In the genomic region with DNA sequence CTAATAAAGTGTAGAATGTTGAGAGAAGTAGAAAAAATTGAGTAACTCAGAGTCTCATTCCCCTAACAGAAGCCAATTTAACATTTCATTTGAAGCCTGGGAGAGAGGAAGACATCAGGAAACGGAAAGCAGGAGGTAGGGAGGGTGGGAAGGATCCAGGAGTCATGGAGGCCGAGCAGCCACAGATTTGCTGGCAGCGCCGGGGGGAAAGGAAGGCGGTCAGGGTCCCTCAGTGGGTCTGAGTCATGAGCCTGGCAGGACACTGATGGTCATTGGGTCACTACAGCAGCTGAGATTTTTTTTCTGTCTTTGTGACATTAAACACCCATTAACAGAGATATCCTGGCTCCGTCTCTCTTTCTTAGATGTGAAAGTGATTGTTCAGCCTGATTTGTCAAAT, we compare ENCODE assay signal across 23 cellular contexts.
"Had no signal": no experiment of that assay in that cellular context is flagged by ENCODE, and none has a peak within 500 bp of the region (broad histone marks: within the 10 kb centered on the region; RNA-seq: fewer than 3 reads in every experiment).

No MANE protein-coding gene starts in this region.

- H3K27me3 Mint-ChIP-seq: activated CD4-positive, alpha-beta memory T cell treated with anti-CD3 and anti-CD28 coated beads for 36 hours; activated CD4-positive, alpha-beta T cell treated with anti-CD3 and anti-CD28 coated beads, Interleukin-2, amount 10 ng/mL, durations not matched to agents 7 days and 5 days; central memory CD8-positive, alpha-beta T cell had no signal

- FAIRE-seq: astrocyte, RCC 7860 had no signal

- H3K9me3 Mint-ChIP-seq: activated CD4-positive, alpha-beta memory T cell treated with anti-CD3 and anti-CD28 coated beads for 36 hours; activated CD4-positive, alpha-beta T cell treated with anti-CD3 and anti-CD28 coated beads, Interleukin-2, amount 10 ng/mL, durations not matched to agents 7 days and 5 days; activated naive CD8-positive, alpha-beta T cell treated with anti-CD3 and anti-CD28 coated beads, Interleukin-2, amount 50 U/mL, for 24 hours; T-helper 1 cell treated with Interleukin-12 subunit alpha and Interleukin-12 subunit beta and Interleukin-4 antibody, amounts not matched to agents 30 μg/mL and 1 μg/mL, for 36 hours had no signal

- H3K4me1 Mint-ChIP-seq: activated CD4-positive, alpha-beta T cell treated with anti-CD3 and anti-CD28 coated beads, Interleukin-2, amount 10 ng/mL, durations not matched to agents 7 days and 5 days; activated naive CD8-positive, alpha-beta T cell treated with anti-CD3 and anti-CD28 coated beads, Interleukin-2, amount 50 U/mL, for 24 hours; central memory CD8-positive, alpha-beta T cell had no signal

- H3K27ac Mint-ChIP-seq: activated CD4-positive, alpha-beta memory T cell treated with anti-CD3 and anti-CD28 coated beads for 36 hours; activated CD4-positive, alpha-beta T cell treated with anti-CD3 and anti-CD28 coated beads, Interleukin-2, amount 10 ng/mL, durations not matched to agents 7 days and 5 days; activated naive CD4-positive, alpha-beta T cell treated with anti-CD3 and anti-CD28 coated beads, Interleukin-2, amount 50 U/mL, for 72 hours; activated naive CD8-positive, alpha-beta T cell treated with anti-CD3 and anti-CD28 coated beads, Interleukin-2, amount 50 U/mL, for 24 hours; T-helper 1 cell treated with Interleukin-12 subunit alpha and Interleukin-12 subunit beta and Interleukin-4 antibody, amounts not matched to agents 30 μg/mL and 1 μg/mL, for 36 hours had no signal

- ATAC-seq: activated naive CD4-positive, alpha-beta T cell treated with anti-CD3 and anti-CD28 coated beads, Interleukin-2, amount 50 U/mL, for 72 hours; activated naive CD8-positive, alpha-beta T cell treated with anti-CD3 and anti-CD28 coated beads, Interleukin-2, amount 50 U/mL, for 24 hours had no signal

- H3K4me3 Mint-ChIP-seq: activated CD4-positive, alpha-beta memory T cell treated with anti-CD3 and anti-CD28 coated beads for 36 hours; activated CD4-positive, alpha-beta T cell treated with anti-CD3 and anti-CD28 coated beads, Interleukin-2, amount 10 ng/mL, durations not matched to agents 7 days and 5 days; activated naive CD8-positive, alpha-beta T cell treated with anti-CD3 and anti-CD28 coated beads, Interleukin-2, amount 50 U/mL, for 24 hours; brain; central memory CD8-positive, alpha-beta T cell; T-helper 1 cell treated with Interleukin-12 subunit alpha and Interleukin-12 subunit beta and Interleukin-4 antibody, amounts not matched to agents 30 μg/mL and 1 μg/mL, for 36 hours had no signal

- H3K36me3 Mint-ChIP-seq: activated CD4-positive, alpha-beta memory T cell treated with anti-CD3 and anti-CD28 coated beads for 36 hours; activated naive CD4-positive, alpha-beta T cell treated with anti-CD3 and anti-CD28 coated beads, Interleukin-2, amount 50 U/mL, for 72 hours; brain had no signal

- DNase-seq: activated CD4-positive, alpha-beta memory T cell treated with anti-CD3 and anti-CD28 coated beads for 36 hours; activated CD4-positive, alpha-beta T cell treated with anti-CD3 and anti-CD28 coated beads, Interleukin-2, amount 10 ng/mL, durations not matched to agents 7 days and 5 days; activated CD4-positive, CD25-positive, alpha-beta regulatory T cell; activated CD8-positive, alpha-beta memory T cell treated with anti-CD3 and anti-CD28 coated beads, Interleukin-2, amount 50 U/mL, for 4 hours; activated naive CD8-positive, alpha-beta T cell treated with anti-CD3 and anti-CD28 coated beads, Interleukin-2, amount 50 U/mL, for 24 hours; activated T-cell treated with anti-CD3 and anti-CD28 coated beads, Interleukin-2, amount 50 U/mL, for 1 hour; amniotic stem cell; Karpas-422; NCI-H1105 treated with DMSO at 0.1 percent for 48 hours; NCI-H1436 treated with DMSO at 0.1 percent for 48 hours; NCI-H187; NCI-H2081; NCI-H510A treated with DMSO at 0.1 percent for 48 hours; NCI-H69; NK-92 treated with Interleukin-12 subunit alpha and Interleukin-12 subunit beta, amount 100 ng/mL, for 24 hours; SHP77 treated with DMSO at 0.1 percent for 48 hours; T-helper 9 cell had no signal
